2 cellular contexts compared by ENCODE assay signal in the genomic region with DNA sequence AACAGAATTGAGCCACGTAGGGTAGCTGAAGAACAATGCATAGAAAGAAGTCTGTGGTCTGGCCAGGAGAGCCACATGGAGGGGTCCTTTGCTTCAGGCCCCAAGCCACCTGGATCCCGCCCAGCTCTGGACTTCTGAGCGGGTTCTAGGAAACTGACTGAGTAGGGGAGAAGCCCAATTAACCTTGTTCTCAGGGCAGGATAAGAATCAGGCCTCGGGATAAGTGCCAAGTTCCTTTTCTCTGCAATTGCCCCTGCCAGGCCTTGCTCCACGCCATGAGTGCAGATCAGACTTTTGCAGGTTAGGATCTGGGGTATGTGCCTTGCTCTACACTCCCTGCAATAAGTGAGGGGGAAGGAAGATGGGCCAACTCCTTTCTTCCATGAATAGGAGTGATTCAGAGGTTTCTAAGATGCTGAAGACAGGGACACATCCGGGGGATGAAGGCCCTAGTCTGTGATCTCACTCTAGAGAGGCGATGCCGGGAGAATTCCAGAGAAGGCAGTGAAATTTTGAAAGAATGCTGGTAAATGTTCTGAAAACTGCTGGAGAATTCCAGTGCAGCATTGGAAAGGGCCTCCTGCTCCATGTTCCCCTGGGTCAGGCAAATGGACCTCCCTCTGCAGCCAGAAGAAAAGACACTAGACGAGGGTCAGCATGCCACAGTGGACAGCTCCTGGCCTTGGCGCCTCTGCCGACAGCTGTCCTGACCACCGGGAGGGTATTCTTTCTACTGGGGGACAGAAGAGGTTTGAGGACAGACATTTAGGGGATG.
A peak's percentile ranks its signal among the peaks of the same experiment; 100 is the strongest.
TF ChIP-seq lines count a peak whose summit lies in the region.

No MANE protein-coding gene starts in this region.

TF ChIP-seq in GM23338, 12 proteins besides CTCF, POLR2A, EP300 and RAD21:
- TF ChIP-seq ZNF331 (CRISPR knock-in tag; IDR thresholded peaks at IDR 0.05; ENCODE audit: low read depth) (no peak), EZH2 (IDR thresholded peaks at IDR 0.05; ENCODE audit: low read depth, unreplicated experiment) (peak; percentile 78)
- TF ChIP-seq, protein P1, sequence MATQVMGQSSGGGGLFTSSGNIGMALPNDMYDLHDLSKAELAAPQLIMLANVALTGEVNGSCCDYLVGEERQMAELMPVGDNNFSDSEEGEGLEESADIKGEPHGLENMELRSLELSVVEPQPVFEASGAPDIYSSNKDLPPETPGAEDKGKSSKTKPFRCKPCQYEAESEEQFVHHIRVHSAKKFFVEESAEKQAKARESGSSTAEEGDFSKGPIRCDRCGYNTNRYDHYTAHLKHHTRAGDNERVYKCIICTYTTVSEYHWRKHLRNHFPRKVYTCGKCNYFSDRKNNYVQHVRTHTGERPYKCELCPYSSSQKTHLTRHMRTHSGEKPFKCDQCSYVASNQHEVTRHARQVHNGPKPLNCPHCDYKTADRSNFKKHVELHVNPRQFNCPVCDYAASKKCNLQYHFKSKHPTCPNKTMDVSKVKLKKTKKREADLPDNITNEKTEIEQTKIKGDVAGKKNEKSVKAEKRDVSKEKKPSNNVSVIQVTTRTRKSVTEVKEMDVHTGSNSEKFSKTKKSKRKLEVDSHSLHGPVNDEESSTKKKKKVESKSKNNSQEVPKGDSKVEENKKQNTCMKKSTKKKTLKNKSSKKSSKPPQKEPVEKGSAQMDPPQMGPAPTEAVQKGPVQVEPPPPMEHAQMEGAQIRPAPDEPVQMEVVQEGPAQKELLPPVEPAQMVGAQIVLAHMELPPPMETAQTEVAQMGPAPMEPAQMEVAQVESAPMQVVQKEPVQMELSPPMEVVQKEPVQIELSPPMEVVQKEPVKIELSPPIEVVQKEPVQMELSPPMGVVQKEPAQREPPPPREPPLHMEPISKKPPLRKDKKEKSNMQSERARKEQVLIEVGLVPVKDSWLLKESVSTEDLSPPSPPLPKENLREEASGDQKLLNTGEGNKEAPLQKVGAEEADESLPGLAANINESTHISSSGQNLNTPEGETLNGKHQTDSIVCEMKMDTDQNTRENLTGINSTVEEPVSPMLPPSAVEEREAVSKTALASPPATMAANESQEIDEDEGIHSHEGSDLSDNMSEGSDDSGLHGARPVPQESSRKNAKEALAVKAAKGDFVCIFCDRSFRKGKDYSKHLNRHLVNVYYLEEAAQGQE (IDR thresholded peaks at IDR 0.05; ENCODE audit: unreplicated experiment), result peak; percentile 63
TF ChIP-seq in GM23338: peak in this region for 2.

TF ChIP-seq in endothelial cell of umbilical vein, 7 proteins besides CTCF, POLR2A, EP300 and RAD21:
- TF ChIP-seq MYC (IDR thresholded peaks at IDR 0.05; ENCODE audit: low read depth, low read length) (no peak), EZH2 (IDR thresholded peaks at IDR 0.05; ENCODE audit: borderline replicate concordance, low read depth, low read length, severe bottlenecking) (peak; percentile 8)
